ENCODE assay signal across 1 cellular context in the genomic region with DNA sequence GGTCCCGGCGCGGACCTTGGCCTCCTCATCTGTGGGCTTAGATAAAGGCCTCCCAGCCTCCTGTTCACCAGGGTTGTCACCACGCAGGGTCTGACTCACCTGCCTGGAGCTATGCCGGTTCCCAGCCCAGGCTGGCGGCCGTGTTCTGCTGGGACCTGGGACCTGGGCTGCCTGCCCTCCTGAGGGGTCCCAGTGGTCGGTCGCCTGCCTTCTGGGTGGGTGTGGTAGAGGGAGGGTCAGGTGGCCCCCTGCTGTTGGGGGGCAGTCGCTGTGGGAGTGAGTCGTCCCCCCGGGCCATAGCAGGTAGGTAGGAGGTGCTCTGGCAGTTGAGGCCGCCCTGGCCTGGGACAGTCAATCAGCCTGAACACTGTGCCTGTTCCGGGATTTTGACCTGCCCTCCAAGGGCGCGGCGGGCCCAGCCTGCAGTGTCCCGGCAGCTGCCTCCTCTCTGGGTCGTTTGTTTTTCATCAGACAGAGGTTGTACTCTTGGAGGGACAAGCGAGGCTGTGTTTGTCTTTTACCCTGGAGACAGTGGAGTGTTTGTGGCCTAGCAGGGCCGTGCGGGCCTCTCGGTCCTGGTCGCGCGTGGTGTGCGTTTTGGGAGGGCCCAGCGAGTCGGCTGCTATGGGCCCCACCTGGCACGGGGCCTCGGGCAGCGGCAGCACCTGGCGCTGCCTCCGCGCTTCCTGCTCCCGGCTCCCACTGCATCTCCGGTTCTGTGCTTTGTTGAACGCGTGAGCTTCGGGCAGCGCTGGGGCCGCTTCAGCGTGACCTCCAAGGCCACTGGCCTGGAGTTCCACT.
TF ChIP-seq lines count a peak whose summit lies in the region.

No MANE protein-coding gene starts in this region.

TF ChIP-seq in HepG2, 621 proteins besides CTCF, POLR2A, EP300 and RAD21 (continued from another document and continues in another):
- TF ChIP-seq KMT2A (CRISPR knock-in tag; IDR thresholded peaks at IDR 0.05) = peak; percentile 43; the same call in 1 of the 2 replicates
- TF ChIP-seq, protein P1, sequence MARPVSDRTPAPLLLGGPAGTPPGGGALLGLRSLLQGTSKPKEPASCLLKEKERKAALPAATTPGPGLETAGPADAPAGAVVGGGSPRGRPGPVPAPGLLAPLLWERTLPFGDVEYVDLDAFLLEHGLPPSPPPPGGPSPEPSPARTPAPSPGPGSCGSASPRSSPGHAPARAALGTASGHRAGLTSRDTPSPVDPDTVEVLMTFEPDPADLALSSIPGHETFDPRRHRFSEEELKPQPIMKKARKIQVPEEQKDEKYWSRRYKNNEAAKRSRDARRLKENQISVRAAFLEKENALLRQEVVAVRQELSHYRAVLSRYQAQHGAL (CRISPR knock-in tag; IDR thresholded peaks at IDR 0.05; ENCODE audit: not compliant biosample characterization) = no peak
- peak; percentile 81; the same call in 1 of the 2 replicates for TF ChIP-seq ZNF672 (CRISPR knock-in tag; IDR thresholded peaks at IDR 0.05)
- TF ChIP-seq NCOA5 (CRISPR knock-in tag; IDR thresholded peaks at IDR 0.05) = no peak
- no peak for TF ChIP-seq HNF4G (IDR thresholded peaks at IDR 0.05; ENCODE audit: borderline replicate concordance, low read depth, low read length)
- TF ChIP-seq HNF4G (CRISPR knock-in tag; IDR thresholded peaks at IDR 0.05; ENCODE audit: borderline replicate concordance, low read depth) = peak; percentile 19; the same call in 1 of the 2 replicates
- no peak for TF ChIP-seq ZNF260 (CRISPR knock-in tag; IDR thresholded peaks at IDR 0.05; ENCODE audit: borderline replicate concordance, low read depth)
- TF ChIP-seq POLR2G (IDR thresholded peaks at IDR 0.05; ENCODE audit: low read depth, low read length) = peak; percentile 26; the same call in 1 of the 2 replicates
- TF ChIP-seq, protein P2, sequence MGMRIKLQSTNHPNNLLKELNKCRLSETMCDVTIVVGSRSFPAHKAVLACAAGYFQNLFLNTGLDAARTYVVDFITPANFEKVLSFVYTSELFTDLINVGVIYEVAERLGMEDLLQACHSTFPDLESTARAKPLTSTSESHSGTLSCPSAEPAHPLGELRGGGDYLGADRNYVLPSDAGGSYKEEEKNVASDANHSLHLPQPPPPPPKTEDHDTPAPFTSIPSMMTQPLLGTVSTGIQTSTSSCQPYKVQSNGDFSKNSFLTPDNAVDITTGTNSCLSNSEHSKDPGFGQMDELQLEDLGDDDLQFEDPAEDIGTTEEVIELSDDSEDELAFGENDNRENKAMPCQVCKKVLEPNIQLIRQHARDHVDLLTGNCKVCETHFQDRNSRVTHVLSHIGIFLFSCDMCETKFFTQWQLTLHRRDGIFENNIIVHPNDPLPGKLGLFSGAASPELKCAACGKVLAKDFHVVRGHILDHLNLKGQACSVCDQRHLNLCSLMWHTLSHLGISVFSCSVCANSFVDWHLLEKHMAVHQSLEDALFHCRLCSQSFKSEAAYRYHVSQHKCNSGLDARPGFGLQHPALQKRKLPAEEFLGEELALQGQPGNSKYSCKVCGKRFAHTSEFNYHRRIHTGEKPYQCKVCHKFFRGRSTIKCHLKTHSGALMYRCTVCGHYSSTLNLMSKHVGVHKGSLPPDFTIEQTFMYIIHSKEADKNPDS (CRISPR knock-in tag; IDR thresholded peaks at IDR 0.05) = no peak
- TF ChIP-seq ZNF674 (CRISPR knock-in tag; IDR thresholded peaks at IDR 0.05; ENCODE audit: low read depth) = 0 out of 2 replicates have a peak, but pooled peaks have one; percentile 82
- TF ChIP-seq ZNF225 (CRISPR knock-in tag; IDR thresholded peaks at IDR 0.05) = 0 out of 2 replicates have a peak, but pooled peaks have one; percentile 15
- peak; percentile 88 for TF ChIP-seq ZFY (CRISPR knock-in tag; IDR thresholded peaks at IDR 0.05)
- 0 out of 2 replicates have a peak, but pooled peaks have one; percentile 30 for TF ChIP-seq ZNF30 (CRISPR knock-in tag; IDR thresholded peaks at IDR 0.05)
- 0 out of 2 replicates have a peak, but pooled peaks have one; percentile 61 for TF ChIP-seq ZNF224 (CRISPR knock-in tag; IDR thresholded peaks at IDR 0.05)
- 0 out of 2 replicates have a peak, but pooled peaks have one; percentile 52 for TF ChIP-seq ZNF776 (CRISPR knock-in tag; IDR thresholded peaks at IDR 0.05)
- TF ChIP-seq LCORL (IDR thresholded peaks at IDR 0.05) = no peak
- TF ChIP-seq LCORL (CRISPR knock-in tag; IDR thresholded peaks at IDR 0.05) = peak; percentile 91
- TF ChIP-seq ZNF350 (CRISPR knock-in tag; IDR thresholded peaks at IDR 0.05; ENCODE audit: borderline replicate concordance, low read depth) = peak; percentile 68; the same call in 1 of the 2 replicates
- TF ChIP-seq HIVEP1 (CRISPR knock-in tag; IDR thresholded peaks at IDR 0.05) = 0 out of 2 replicates have a peak, but pooled peaks have one; percentile 22
- TF ChIP-seq, protein P3, sequence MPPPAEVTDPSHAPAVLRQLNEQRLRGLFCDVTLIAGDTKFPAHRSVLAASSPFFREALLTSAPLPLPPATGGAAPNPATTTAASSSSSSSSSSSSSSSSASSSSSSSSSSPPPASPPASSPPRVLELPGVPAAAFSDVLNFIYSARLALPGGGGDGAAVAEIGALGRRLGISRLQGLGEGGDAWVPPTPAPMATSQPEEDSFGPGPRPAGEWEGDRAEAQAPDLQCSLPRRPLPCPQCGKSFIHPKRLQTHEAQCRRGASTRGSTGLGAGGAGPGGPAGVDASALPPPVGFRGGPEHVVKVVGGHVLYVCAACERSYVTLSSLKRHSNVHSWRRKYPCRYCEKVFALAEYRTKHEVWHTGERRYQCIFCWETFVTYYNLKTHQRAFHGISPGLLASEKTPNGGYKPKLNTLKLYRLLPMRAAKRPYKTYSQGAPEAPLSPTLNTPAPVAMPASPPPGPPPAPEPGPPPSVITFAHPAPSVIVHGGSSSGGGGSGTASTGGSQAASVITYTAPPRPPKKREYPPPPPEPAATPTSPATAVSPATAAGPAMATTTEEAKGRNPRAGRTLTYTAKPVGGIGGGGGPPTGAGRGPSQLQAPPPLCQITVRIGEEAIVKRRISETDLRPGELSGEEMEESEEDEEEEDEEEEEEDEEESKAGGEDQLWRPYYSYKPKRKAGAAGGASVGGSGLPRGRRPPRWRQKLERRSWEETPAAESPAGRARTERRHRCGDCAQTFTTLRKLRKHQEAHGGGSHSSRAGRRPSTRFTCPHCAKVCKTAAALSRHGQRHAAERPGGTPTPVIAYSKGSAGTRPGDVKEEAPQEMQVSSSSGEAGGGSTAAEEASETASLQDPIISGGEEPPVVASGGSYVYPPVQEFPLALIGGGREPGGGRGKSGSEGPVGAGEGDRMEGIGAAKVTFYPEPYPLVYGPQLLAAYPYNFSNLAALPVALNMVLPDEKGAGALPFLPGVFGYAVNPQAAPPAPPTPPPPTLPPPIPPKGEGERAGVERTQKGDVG (CRISPR knock-in tag; IDR thresholded peaks at IDR 0.05; ENCODE audit: borderline replicate concordance) = peak; percentile 79; the same call in 1 of the 2 replicates
- TF ChIP-seq, protein P4, sequence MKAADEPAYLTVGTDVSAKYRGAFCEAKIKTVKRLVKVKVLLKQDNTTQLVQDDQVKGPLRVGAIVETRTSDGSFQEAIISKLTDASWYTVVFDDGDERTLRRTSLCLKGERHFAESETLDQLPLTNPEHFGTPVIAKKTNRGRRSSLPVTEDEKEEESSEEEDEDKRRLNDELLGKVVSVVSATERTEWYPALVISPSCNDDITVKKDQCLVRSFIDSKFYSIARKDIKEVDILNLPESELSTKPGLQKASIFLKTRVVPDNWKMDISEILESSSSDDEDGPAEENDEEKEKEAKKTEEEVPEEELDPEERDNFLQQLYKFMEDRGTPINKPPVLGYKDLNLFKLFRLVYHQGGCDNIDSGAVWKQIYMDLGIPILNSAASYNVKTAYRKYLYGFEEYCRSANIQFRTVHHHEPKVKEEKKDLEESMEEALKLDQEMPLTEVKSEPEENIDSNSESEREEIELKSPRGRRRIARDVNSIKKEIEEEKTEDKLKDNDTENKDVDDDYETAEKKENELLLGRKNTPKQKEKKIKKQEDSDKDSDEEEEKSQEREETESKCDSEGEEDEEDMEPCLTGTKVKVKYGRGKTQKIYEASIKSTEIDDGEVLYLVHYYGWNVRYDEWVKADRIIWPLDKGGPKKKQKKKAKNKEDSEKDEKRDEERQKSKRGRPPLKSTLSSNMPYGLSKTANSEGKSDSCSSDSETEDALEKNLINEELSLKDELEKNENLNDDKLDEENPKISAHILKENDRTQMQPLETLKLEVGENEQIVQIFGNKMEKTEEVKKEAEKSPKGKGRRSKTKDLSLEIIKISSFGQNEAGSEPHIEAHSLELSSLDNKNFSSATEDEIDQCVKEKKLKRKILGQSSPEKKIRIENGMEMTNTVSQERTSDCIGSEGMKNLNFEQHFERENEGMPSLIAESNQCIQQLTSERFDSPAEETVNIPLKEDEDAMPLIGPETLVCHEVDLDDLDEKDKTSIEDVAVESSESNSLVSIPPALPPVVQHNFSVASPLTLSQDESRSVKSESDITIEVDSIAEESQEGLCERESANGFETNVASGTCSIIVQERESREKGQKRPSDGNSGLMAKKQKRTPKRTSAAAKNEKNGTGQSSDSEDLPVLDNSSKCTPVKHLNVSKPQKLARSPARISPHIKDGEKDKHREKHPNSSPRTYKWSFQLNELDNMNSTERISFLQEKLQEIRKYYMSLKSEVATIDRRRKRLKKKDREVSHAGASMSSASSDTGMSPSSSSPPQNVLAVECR (CRISPR knock-in tag; IDR thresholded peaks at IDR 0.05; ENCODE audit: borderline replicate concordance) = peak; percentile 70
- no peak for TF ChIP-seq HOXA7 (CRISPR knock-in tag; IDR thresholded peaks at IDR 0.05)
- 0 out of 2 replicates have a peak, but pooled peaks have one; percentile 31 for TF ChIP-seq ISL2 (CRISPR knock-in tag; IDR thresholded peaks at IDR 0.05)
- peak; percentile 50; the same call in 1 of the 2 replicates for TF ChIP-seq TAF1 (CRISPR knock-in tag; IDR thresholded peaks at IDR 0.05)
- TF ChIP-seq ARID2 (CRISPR knock-in tag; IDR thresholded peaks at IDR 0.05; ENCODE audit: borderline replicate concordance) = no peak
- TF ChIP-seq, protein P5, sequence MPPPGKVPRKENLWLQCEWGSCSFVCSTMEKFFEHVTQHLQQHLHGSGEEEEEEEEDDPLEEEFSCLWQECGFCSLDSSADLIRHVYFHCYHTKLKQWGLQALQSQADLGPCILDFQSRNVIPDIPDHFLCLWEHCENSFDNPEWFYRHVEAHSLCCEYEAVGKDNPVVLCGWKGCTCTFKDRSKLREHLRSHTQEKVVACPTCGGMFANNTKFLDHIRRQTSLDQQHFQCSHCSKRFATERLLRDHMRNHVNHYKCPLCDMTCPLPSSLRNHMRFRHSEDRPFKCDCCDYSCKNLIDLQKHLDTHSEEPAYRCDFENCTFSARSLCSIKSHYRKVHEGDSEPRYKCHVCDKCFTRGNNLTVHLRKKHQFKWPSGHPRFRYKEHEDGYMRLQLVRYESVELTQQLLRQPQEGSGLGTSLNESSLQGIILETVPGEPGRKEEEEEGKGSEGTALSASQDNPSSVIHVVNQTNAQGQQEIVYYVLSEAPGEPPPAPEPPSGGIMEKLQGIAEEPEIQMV (CRISPR knock-in tag; IDR thresholded peaks at IDR 0.05; ENCODE audit: low read depth) = 0 out of 2 replicates have a peak, but pooled peaks have one; percentile 9
- TF ChIP-seq ZNF274 (CRISPR knock-in tag; IDR thresholded peaks at IDR 0.05) = peak; percentile 34; the same call in 1 of the 2 replicates
- TF ChIP-seq, protein P6, sequence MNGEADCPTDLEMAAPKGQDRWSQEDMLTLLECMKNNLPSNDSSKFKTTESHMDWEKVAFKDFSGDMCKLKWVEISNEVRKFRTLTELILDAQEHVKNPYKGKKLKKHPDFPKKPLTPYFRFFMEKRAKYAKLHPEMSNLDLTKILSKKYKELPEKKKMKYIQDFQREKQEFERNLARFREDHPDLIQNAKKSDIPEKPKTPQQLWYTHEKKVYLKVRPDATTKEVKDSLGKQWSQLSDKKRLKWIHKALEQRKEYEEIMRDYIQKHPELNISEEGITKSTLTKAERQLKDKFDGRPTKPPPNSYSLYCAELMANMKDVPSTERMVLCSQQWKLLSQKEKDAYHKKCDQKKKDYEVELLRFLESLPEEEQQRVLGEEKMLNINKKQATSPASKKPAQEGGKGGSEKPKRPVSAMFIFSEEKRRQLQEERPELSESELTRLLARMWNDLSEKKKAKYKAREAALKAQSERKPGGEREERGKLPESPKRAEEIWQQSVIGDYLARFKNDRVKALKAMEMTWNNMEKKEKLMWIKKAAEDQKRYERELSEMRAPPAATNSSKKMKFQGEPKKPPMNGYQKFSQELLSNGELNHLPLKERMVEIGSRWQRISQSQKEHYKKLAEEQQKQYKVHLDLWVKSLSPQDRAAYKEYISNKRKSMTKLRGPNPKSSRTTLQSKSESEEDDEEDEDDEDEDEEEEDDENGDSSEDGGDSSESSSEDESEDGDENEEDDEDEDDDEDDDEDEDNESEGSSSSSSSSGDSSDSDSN (CRISPR knock-in tag; IDR thresholded peaks at IDR 0.05) = peak; percentile 86
- TF ChIP-seq, protein P7, sequence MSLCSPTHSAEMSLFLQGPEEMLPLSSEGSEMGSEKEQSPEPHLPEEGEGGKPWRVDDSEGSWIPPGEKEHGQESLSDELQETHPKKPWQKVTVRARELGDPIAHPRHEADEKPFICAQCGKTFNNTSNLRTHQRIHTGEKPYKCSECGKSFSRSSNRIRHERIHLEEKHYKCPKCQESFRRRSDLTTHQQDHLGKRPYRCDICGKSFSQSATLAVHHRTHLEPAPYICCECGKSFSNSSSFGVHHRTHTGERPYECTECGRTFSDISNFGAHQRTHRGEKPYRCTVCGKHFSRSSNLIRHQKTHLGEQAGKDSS (CRISPR knock-in tag; IDR thresholded peaks at IDR 0.05; ENCODE audit: borderline replicate concordance, low read depth) = 0 out of 2 replicates have a peak, but pooled peaks have one; percentile 30
- no peak for TF ChIP-seq CCDC6 (CRISPR knock-in tag; IDR thresholded peaks at IDR 0.05)
- TF ChIP-seq, protein P8, sequence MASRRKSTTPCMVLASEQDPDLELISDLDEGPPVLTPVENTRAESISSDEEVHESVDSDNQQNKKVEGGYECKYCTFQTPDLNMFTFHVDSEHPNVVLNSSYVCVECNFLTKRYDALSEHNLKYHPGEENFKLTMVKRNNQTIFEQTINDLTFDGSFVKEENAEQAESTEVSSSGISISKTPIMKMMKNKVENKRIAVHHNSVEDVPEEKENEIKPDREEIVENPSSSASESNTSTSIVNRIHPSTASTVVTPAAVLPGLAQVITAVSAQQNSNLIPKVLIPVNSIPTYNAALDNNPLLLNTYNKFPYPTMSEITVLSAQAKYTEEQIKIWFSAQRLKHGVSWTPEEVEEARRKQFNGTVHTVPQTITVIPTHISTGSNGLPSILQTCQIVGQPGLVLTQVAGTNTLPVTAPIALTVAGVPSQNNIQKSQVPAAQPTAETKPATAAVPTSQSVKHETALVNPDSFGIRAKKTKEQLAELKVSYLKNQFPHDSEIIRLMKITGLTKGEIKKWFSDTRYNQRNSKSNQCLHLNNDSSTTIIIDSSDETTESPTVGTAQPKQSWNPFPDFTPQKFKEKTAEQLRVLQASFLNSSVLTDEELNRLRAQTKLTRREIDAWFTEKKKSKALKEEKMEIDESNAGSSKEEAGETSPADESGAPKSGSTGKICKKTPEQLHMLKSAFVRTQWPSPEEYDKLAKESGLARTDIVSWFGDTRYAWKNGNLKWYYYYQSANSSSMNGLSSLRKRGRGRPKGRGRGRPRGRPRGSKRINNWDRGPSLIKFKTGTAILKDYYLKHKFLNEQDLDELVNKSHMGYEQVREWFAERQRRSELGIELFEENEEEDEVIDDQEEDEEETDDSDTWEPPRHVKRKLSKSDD (CRISPR knock-in tag; IDR thresholded peaks at IDR 0.05; ENCODE audit: low read depth) = no peak
- no peak for TF ChIP-seq NFIB (CRISPR knock-in tag; IDR thresholded peaks at IDR 0.05; ENCODE audit: borderline replicate concordance)
- TF ChIP-seq ZIK1 (CRISPR knock-in tag; IDR thresholded peaks at IDR 0.05; ENCODE audit: borderline replicate concordance, low read depth) = peak; percentile 68; the same call in 1 of the 2 replicates
- TF ChIP-seq ARNT (IDR thresholded peaks at IDR 0.05) = no peak
- TF ChIP-seq CENPT (CRISPR knock-in tag; IDR thresholded peaks at IDR 0.05; ENCODE audit: low read depth) = 0 out of 2 replicates have a peak, but pooled peaks have one; percentile 47
- TF ChIP-seq ZNF749 (CRISPR knock-in tag; IDR thresholded peaks at IDR 0.05; ENCODE audit: borderline replicate concordance) = no peak
- no peak for TF ChIP-seq KLF15 (CRISPR knock-in tag; IDR thresholded peaks at IDR 0.05; ENCODE audit: borderline replicate concordance)
